ENCODE assay signal across 8 cellular contexts in genomic region chr6:149567194-149567586, GRCh38. TPM values are rescaled to one million over a fixed set of nuclear protein-coding genes. Genes with fewer than 3 reads are reported as not detected.
DNase-seq lines count a peak whose midpoint lies in the region; ATAC-seq lines count a peak whose summit lies in the region.

No MANE protein-coding gene starts in this region.

- no peak for ATAC-seq in HG03280 (IDR thresholded peaks at IDR 0.05; ENCODE audit: unreplicated experiment)

- peak overlapping the region; percentile 74 for H3K27ac Mint-ChIP-seq in activated CD4-positive, alpha-beta memory T cell treated with anti-CD3 and anti-CD28 coated beads, Interleukin-2, amount 10 ng/mL, durations not matched to agents 7 days and 5 days

- H3K9me3 ChIP-seq in iPS-20b (ENCODE audit: insufficient read depth, low read depth, low read length) (no peaks in the 10 kb centered on the region), subcutaneous abdominal adipose tissue (ENCODE audit: control insufficient read depth in 5 of 5, low read length in 5 of 5) (no peaks in the 10 kb centered on the region)

- H3K4me1 Mint-ChIP-seq in activated CD4-positive, alpha-beta memory T cell treated with anti-CD3 and anti-CD28 coated beads, Interleukin-2, amount 10 ng/mL, durations not matched to agents 7 days and 5 days = peaks cover 22% of the 10 kb centered on the region

- POLR2A ChIA-PET in activated CD4-positive, alpha-beta memory T cell treated with anti-CD3 and anti-CD28 coated beads, Interleukin-2, amount 10 ng/mL, durations not matched to agents 7 days and 5 days (lab: Charles Lee) = interaction anchor here (1.3 to 2.8 kb wide), 2 partner anchors 22 to 150 kb away, joined by 4 to 17 read pairs; partner anchors contain the start of gene PPIL4

- H3K4me3 ChIP-seq in iPS-20b (ENCODE audit: low read length) (peak overlapping the region; percentile 97), subcutaneous abdominal adipose tissue (ENCODE audit: low read depth in 1 of 5, low read length in 5 of 5) (peak overlapping the region; percentile 60 to 93 (median 92))

- CTCF ChIA-PET in activated CD4-positive, alpha-beta memory T cell treated with anti-CD3 and anti-CD28 coated beads, Interleukin-2, amount 10 ng/mL, durations not matched to agents 7 days and 5 days (lab: Charles Lee) = interaction anchor here (0.7 to 1.0 kb wide), 2 partner anchors 8 to 21 kb away, joined by 3 read pairs; partner anchors contain the start of gene PPIL4

- H3K36me3 ChIP-seq in iPS-20b (ENCODE audit: insufficient read depth, low read depth, low read length) = no peaks in the 10 kb centered on the region
- no peaks in the 10 kb centered on the region for H3K36me3 ChIP-seq in subcutaneous abdominal adipose tissue (ENCODE audit: control insufficient read depth in 5 of 5, insufficient read depth in 5 of 5, low read length in 5 of 5)

- H3K27me3 ChIP-seq in iPS-20b (ENCODE audit: insufficient read depth, low read length) (peaks cover 8% of the 10 kb centered on the region), subcutaneous abdominal adipose tissue (ENCODE audit: control insufficient read depth in 5 of 5, insufficient read depth in 4 of 5, low read length in 5 of 5) (no peaks in the 10 kb centered on the region)

- H3K9ac ChIP-seq in iPS-20b (ENCODE audit: low read depth, low read length) (peak overlapping the region; percentile 89; the same call in 1 of the 2 replicates), subcutaneous abdominal adipose tissue (ENCODE audit: low read length in 5 of 5) (peak overlapping the region in 4 of 5 donors; percentile 85 to 93 (median 90))

- H3K27ac ChIP-seq in iPS-20b (ENCODE audit: low read length) (peak overlapping the region; percentile 57), subcutaneous abdominal adipose tissue (ENCODE audit: low read depth, low read length) (no peak overlapping the region)

- H3K4me3 Mint-ChIP-seq in activated CD4-positive, alpha-beta memory T cell treated with anti-CD3 and anti-CD28 coated beads, Interleukin-2, amount 10 ng/mL, durations not matched to agents 7 days and 5 days = peak overlapping the region; percentile 87

- no peaks in the 10 kb centered on the region for H3K36me3 Mint-ChIP-seq in activated CD4-positive, alpha-beta memory T cell treated with anti-CD3 and anti-CD28 coated beads, Interleukin-2, amount 10 ng/mL, durations not matched to agents 7 days and 5 days (ENCODE audit: low read depth)

- DNase-seq in NCI-H748 (lab: John Stamatoyannopoulos, UW; ENCODE audit: unreplicated experiment) (peak; percentile 38), NCI-H748 treated with DMSO at 0.1 percent for 48 hours (lab: John Stamatoyannopoulos, UW) (no peak)
- DNase-seq in activated CD4-positive, alpha-beta memory T cell treated with anti-CD3 and anti-CD28 coated beads, Interleukin-2, amount 10 ng/mL, durations not matched to agents 7 days and 5 days = no peak
- DNase-seq in stimulated activated CD4-positive, alpha-beta T cell treated with anti-CD3 and anti-CD28 coated beads, Interleukin-4, amount 100 ng/mL, for 24 hours = no peak
- DNase-seq in stimulated activated CD4-positive, alpha-beta T cell treated with anti-CD3 and anti-CD28 coated beads, Interleukin-2, amount 100 ng/mL, for 48 hours = no peak

- no peaks in the 10 kb centered on the region for H3K9me3 Mint-ChIP-seq in activated CD4-positive, alpha-beta memory T cell treated with anti-CD3 and anti-CD28 coated beads, Interleukin-2, amount 10 ng/mL, durations not matched to agents 7 days and 5 days

- no peaks in the 10 kb centered on the region for H3K4me1 ChIP-seq in iPS-20b (ENCODE audit: insufficient read depth, low read length)
- peaks cover 0 to 15% (median 11%) of the 10 kb centered on the region in 5 donors for H3K4me1 ChIP-seq in subcutaneous abdominal adipose tissue (ENCODE audit: control insufficient read depth in 5 of 5, insufficient read depth in 5 of 5, low read length in 5 of 5)

- H3K27me3 Mint-ChIP-seq in activated CD4-positive, alpha-beta memory T cell treated with anti-CD3 and anti-CD28 coated beads, Interleukin-2, amount 10 ng/mL, durations not matched to agents 7 days and 5 days = peaks cover 4% of the 10 kb centered on the region

RNA-seq across cellular contexts. Expression of gene GINM1, which starts 1.0 kb away (rescaled TPM):
- 10 to 100 TPM; 18.1 to 18.4 TPM for total RNA-seq in activated CD4-positive, alpha-beta memory T cell treated with anti-CD3 and anti-CD28 coated beads, Interleukin-2, amount 10 ng/mL, durations not matched to agents 7 days and 5 days

RNA-seq across cellular contexts. Expression of gene PPIL4, which starts 21.3 kb away (rescaled TPM):
- 10 to 100 TPM; 17.0 to 18.3 TPM for total RNA-seq in activated CD4-positive, alpha-beta memory T cell treated with anti-CD3 and anti-CD28 coated beads, Interleukin-2, amount 10 ng/mL, durations not matched to agents 7 days and 5 days
